In the genomic region with DNA sequence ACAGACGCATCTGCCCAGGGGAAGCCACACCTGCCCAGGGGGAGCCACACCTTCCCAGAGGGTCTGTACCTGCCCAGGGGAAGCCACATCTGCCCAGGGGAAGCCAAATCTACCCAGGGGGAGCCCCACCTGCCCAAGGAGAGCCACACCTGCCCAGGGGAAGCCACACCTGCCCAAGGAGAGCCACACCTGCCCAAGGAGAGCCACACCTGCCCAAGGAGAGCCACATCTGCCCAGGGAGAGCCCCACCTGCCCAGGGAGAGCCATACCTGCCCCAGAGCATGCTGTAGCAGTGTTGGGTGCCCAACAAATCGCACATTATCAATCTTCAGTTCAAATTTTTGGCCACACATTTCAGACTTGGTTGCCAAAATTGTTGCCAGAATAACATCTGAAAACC, we compare ENCODE assay signal across 1 cellular context.
TF ChIP-seq lines count a peak whose summit lies in the region.

No MANE protein-coding gene starts in this region.

TF ChIP-seq in K562, 482 proteins besides CTCF, POLR2A, EP300 and RAD21:
- TF ChIP-seq NCOA4 (IDR thresholded peaks at IDR 0.05; ENCODE audit: partially characterized antibody) (no peak), TCF7 (IDR thresholded peaks at IDR 0.05; ENCODE audit: borderline replicate concordance) (no peak), CHCHD3 (CRISPR knock-in tag; IDR thresholded peaks at IDR 0.05) (no peak), ZNF23 (CRISPR knock-in tag; IDR thresholded peaks at IDR 0.05) (no peak)
- TF ChIP-seq, protein P1, sequence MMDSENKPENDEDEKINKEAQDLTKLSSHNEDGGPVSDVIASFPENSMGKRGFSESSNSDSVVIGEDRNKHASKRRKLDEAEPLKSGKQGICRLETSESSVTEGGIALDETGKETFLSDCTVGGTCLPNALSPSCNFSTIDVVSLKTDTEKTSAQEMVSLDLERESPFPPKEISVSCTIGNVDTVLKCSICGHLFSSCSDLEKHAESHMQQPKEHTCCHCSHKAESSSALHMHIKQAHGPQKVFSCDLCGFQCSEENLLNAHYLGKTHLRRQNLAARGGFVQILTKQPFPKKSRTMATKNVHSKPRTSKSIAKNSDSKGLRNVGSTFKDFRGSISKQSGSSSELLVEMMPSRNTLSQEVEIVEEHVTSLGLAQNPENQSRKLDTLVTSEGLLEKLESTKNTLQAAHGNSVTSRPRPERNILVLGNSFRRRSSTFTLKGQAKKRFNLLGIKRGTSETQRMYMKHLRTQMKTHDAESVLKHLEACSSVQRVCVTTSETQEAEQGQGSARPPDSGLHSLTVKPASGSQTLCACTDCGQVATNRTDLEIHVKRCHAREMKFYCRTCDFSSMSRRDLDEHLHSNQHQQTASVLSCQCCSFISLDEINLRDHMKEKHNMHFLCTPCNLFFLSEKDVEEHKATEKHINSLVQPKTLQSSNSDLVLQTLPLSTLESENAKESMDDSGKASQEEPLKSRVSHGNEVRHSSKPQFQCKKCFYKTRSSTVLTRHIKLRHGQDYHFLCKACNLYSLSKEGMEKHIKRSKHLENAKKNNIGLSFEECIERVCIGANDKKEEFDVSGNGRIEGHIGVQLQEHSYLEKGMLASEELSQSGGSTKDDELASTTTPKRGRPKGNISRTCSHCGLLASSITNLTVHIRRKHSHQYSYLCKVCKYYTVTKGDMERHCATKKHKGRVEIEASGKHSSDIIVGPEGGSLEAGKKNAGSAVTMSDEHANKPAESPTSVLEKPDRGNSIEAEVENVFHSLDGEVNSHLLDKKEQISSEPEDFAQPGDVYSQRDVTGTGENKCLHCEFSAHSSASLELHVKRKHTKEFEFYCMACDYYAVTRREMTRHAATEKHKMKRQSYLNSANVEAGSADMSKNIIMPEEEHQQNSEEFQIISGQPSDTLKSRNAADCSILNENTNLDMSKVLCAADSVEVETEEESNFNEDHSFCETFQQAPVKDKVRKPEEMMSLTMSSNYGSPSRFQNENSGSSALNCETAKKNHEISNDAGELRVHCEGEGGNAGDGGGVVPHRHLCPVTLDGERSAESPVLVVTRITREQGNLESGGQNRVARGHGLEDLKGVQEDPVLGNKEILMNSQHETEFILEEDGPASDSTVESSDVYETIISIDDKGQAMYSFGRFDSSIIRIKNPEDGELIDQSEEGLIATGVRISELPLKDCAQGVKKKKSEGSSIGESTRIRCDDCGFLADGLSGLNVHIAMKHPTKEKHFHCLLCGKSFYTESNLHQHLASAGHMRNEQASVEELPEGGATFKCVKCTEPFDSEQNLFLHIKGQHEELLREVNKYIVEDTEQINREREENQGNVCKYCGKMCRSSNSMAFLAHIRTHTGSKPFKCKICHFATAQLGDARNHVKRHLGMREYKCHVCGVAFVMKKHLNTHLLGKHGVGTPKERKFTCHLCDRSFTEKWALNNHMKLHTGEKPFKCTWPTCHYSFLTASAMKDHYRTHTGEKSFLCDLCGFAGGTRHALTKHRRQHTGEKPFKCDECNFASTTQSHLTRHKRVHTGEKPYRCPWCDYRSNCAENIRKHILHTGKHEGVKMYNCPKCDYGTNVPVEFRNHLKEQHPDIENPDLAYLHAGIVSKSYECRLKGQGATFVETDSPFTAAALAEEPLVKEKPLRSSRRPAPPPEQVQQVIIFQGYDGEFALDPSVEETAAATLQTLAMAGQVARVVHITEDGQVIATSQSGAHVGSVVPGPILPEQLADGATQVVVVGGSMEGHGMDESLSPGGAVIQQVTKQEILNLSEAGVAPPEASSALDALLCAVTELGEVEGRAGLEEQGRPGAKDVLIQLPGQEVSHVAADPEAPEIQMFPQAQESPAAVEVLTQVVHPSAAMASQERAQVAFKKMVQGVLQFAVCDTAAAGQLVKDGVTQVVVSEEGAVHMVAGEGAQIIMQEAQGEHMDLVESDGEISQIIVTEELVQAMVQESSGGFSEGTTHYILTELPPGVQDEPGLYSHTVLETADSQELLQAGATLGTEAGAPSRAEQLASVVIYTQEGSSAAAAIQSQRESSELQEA (IDR thresholded peaks at IDR 0.05; ENCODE audit: low read depth), result no peak
